Comparison of ENCODE assay signal across 8 cellular contexts in genomic region chr17:75843577-75844529, GRCh38. TPM values are rescaled to one million over a fixed set of nuclear protein-coding genes. Genes with fewer than 3 reads are reported as not detected.
A peak's percentile ranks its signal among the peaks of the same experiment; 100 is the strongest.
DNase-seq lines count a peak whose midpoint lies in the region; ATAC-seq, FAIRE-seq and TF ChIP-seq lines count a peak whose summit lies in the region.

UNC13D (minus strand) TSS chr17:75844404; CDS start chr17:75844337, 67 bp downstream.

- peak within 1 kb of the TSS; percentile 69; the same call in 1 of the 2 replicates for H2BK5ac ChIP-seq in H1 (ENCODE audit: low read depth, low read length)

- H3K9ac ChIP-seq in HUES6 (ENCODE audit: low read length) = peak within 1 kb of the TSS; percentile 8
- H3K9ac ChIP-seq in H1 (replicated peaks in 1 of 4; ENCODE audit: extremely low read depth in 1 of 4, low read depth in 3 of 4, low read length in 3 of 4) = no peak within 1 kb of the TSS

- H3K23me2 ChIP-seq in H1 (ENCODE audit: low read depth, low read length) = no peaks in the 10 kb centered on the region

- no peaks in the 10 kb centered on the region for H3K9me3 Mint-ChIP-seq in CD8-positive, alpha-beta memory T cell
- H3K9me3 Mint-ChIP-seq in osteocyte (ENCODE audit: unreplicated experiment) = no peaks in the 10 kb centered on the region

- H4K91ac ChIP-seq in H1 (replicated peaks; ENCODE audit: insufficient read length, low read length) = no peak within 1 kb of the TSS

- H3K27me3 ChIP-seq in CD8-positive, alpha-beta memory T cell (ENCODE audit: insufficient read depth, low read length, poor library complexity, severe bottlenecking) = no peaks in the 10 kb centered on the region
- H3K27me3 ChIP-seq in HUES6 (ENCODE audit: control insufficient read depth, insufficient read depth, low read length) (no peaks in the 10 kb centered on the region), H1 (replicated peaks in 1 of 4; ENCODE audit: control insufficient read depth in 3 of 4, extremely low read depth in 1 of 4, insufficient read depth in 3 of 4, low read length in 3 of 4) (no peaks in the 10 kb centered on the region)

- H2AK5ac ChIP-seq in H1 (ENCODE audit: low read depth, low read length) = no peak within 1 kb of the TSS

- TF ChIP-seq CTCF in H1 (IDR thresholded peaks at IDR 0.05; ENCODE audit: control extremely low read depth in 1 of 3, insufficient read depth in 1 of 3, low read depth in 1 of 3, low read length in 3 of 3) = no peak
- no peak for TF ChIP-seq CTCF in osteocyte (IDR thresholded peaks at IDR 0.05)

- peak within 1 kb of the TSS; percentile 95 for H3K18ac ChIP-seq in H1 (ENCODE audit: extremely low read depth, low read length)

- H2BK15ac ChIP-seq in H1 (ENCODE audit: low read length) = no peak within 1 kb of the TSS; the same call in 1 of the 2 replicates

- TF ChIP-seq EP300 in H1 (IDR thresholded peaks at IDR 0.05; ENCODE audit: borderline replicate concordance in 1 of 2, low read depth in 2 of 2, low read length in 2 of 2) = no peak

- H3K14ac ChIP-seq in H1 (ENCODE audit: insufficient read length) = no peak within 1 kb of the TSS

- H3K27ac ChIP-seq in CD8-positive, alpha-beta memory T cell (ENCODE audit: low read depth, low read length) = peak within 1 kb of the TSS; percentile 89
- H3K27ac ChIP-seq in HUES6 (ENCODE audit: low read depth, low read length) (peak within 1 kb of the TSS; percentile 53; the same call in 1 of the 2 replicates), H1 (ENCODE audit: low read depth, low read length) (no peak within 1 kb of the TSS)

- no peaks in the 10 kb centered on the region for H3K27me3 Mint-ChIP-seq in CD8-positive, alpha-beta memory T cell
- H3K27me3 Mint-ChIP-seq in osteocyte (ENCODE audit: unreplicated experiment) = no peaks in the 10 kb centered on the region

- H4K8ac ChIP-seq in H1 (ENCODE audit: extremely low read depth, insufficient read depth, low read length) = peak within 1 kb of the TSS; percentile 51; the same call in 1 of the 2 replicates

- CTCF ChIA-PET in CD8-positive, alpha-beta memory T cell (lab: Charles Lee) = interaction anchor here (0.6 to 5.6 kb wide), 14 partner anchors 10 to 96 kb away, joined by 3 to 38 read pairs (median 5); partner anchors contain the start of genes GALK1, TRIM65, UNK and WBP2
- CTCF ChIA-PET in H1 (lab: Charles Lee; ENCODE audit: partially characterized antibody) = interaction anchor here (1.1 to 27.2 kb wide), 5 partner anchors 9 to 60 kb away, joined by 3 to 563 read pairs (median 7); partner anchors contain the start of genes UNK and WBP2

- peak; percentile 55 to 84 (median 69) for DNase-seq in CD8-positive, alpha-beta memory T cell
- DNase-seq in activated CD4-positive, alpha-beta T cell treated with anti-CD3 and anti-CD28 coated beads, Interleukin-2, amount 50 U/mL, for 1 hour = peak; percentile 58
- DNase-seq in H1 (ENCODE audit: low read depth in 1 of 2, low spot score in 2 of 2) (no peak), osteocyte (ENCODE audit: extremely low spot score, unreplicated experiment) (peak; percentile 81), COLO668 (lab: John Stamatoyannopoulos, UW; ENCODE audit: unreplicated experiment) (no peak)

- peak within 1 kb of the TSS; percentile 39; the same call in 1 of the 2 replicates for H2BK12ac ChIP-seq in H1 (ENCODE audit: low read depth, low read length)

- no peak within 1 kb of the TSS for H3K4ac ChIP-seq in H1 (replicated peaks; ENCODE audit: insufficient read length, low read depth, low read length)

- TF ChIP-seq POLR2A in H1 (IDR thresholded peaks at IDR 0.05; ENCODE audit: control extremely low read depth in 1 of 2, low read depth in 2 of 2, low read length in 2 of 2) = no peak

- peaks cover 35% of the 10 kb centered on the region for H3K4me1 ChIP-seq in CD8-positive, alpha-beta memory T cell (ENCODE audit: insufficient read depth, low read length)
- H3K4me1 ChIP-seq in HUES6 (ENCODE audit: control insufficient read depth, insufficient read depth, low read length) = peaks cover 27% of the 10 kb centered on the region
- H3K4me1 ChIP-seq in H1 (replicated peaks in 1 of 4; ENCODE audit: control insufficient read depth in 3 of 4, insufficient read depth in 4 of 4, low read length in 3 of 4) = peaks cover 0 to 8% (median 6%) of the 10 kb centered on the region in 4 experiments; a peak in 4 of 7 replicates

- H4K20me1 ChIP-seq in H1 (replicated peaks in 1 of 2; ENCODE audit: control insufficient read depth in 1 of 2, insufficient read depth in 2 of 2, low read length in 2 of 2) = peaks cover 4 to 5% of the 10 kb centered on the region in 2 experiments

- no peak for TF ChIP-seq RAD21 in H1 (IDR thresholded peaks at IDR 0.05 in 1 of 2, conservative IDR thresholded peaks at IDR 0.05 in 1 of 2; ENCODE audit: low read depth in 2 of 2, low read length in 2 of 2)

- no peak within 1 kb of the TSS for H3K4me2 ChIP-seq in H1 (ENCODE audit: insufficient read depth in 1 of 2, low read depth in 2 of 2, low read length in 2 of 2)

- H3K9me3 ChIP-seq in CD8-positive, alpha-beta memory T cell (ENCODE audit: low read length) = no peaks in the 10 kb centered on the region
- H3K9me3 ChIP-seq in HUES6 (ENCODE audit: control insufficient read depth, insufficient read depth, low read depth, low read length) (no peaks in the 10 kb centered on the region), H1 (ENCODE audit: insufficient read depth in 2 of 2, low read depth in 1 of 2, low read length in 1 of 2) (no peaks in the 10 kb centered on the region)

- peak within 1 kb of the TSS; percentile 91 to 98 (median 93) for H3K4me3 Mint-ChIP-seq in CD8-positive, alpha-beta memory T cell
- H3K4me3 Mint-ChIP-seq in osteocyte (ENCODE audit: unreplicated experiment) = no peak within 1 kb of the TSS

- H4K5ac ChIP-seq in H1 (ENCODE audit: insufficient read length, low read depth, low read length) = no peak within 1 kb of the TSS

- WGBS in H1 (ENCODE audit: extremely low coverage in 1 of 2, insufficient coverage in 1 of 2, insufficient read length in 1 of 2, insufficient replicate concordance in 2 of 2, low coverage in 1 of 2, low lambda C conversion rate in 2 of 2, missing lambda C conversion rate in 1 of 2), 2 experiments = 87% methylated on average over 27 of the region's 35 CpGs; no CpG with 5 or more reads in 1 of the 2 experiments

- H3K36me3 Mint-ChIP-seq in CD8-positive, alpha-beta memory T cell = peaks cover 3 to 70% (median 6%) of the 10 kb centered on the region in 3 donors
- peaks cover 19% of the 10 kb centered on the region for H3K36me3 Mint-ChIP-seq in osteocyte (ENCODE audit: unreplicated experiment)

- H2AFZ ChIP-seq in H1 (ENCODE audit: low read length) = no peak within 1 kb of the TSS

- no peak for FAIRE-seq in H1 (lab: Jason Lieb, UNC)

- H2BK20ac ChIP-seq in H1 (ENCODE audit: low read length) = no peak within 1 kb of the TSS

- no peaks in the 10 kb centered on the region for H3K79me2 ChIP-seq in H1 (ENCODE audit: control insufficient read depth in 1 of 2, insufficient read depth in 2 of 2, low read length in 2 of 2)

- H3K4me1 Mint-ChIP-seq in CD8-positive, alpha-beta memory T cell = peaks cover 16 to 39% (median 16%) of the 10 kb centered on the region in 3 donors
- peaks cover 23% of the 10 kb centered on the region for H3K4me1 Mint-ChIP-seq in osteocyte (ENCODE audit: unreplicated experiment)

- H3K36me3 ChIP-seq in CD8-positive, alpha-beta memory T cell (ENCODE audit: insufficient read depth, low read length) = peaks cover 31% of the 10 kb centered on the region
- H3K36me3 ChIP-seq in HUES6 (ENCODE audit: control insufficient read depth, insufficient read depth, low read length) (peaks cover 29% of the 10 kb centered on the region), H1 (ENCODE audit: control insufficient read depth in 2 of 4, insufficient read depth in 4 of 4, low read length in 3 of 4) (peaks cover 2 to 18% (median 17%) of the 10 kb centered on the region in 4 experiments; a peak in 6 of 8 replicates)

- POLR2A ChIA-PET in CD8-positive, alpha-beta memory T cell (lab: Charles Lee) = interaction anchor here (0.7 to 4.9 kb wide), 16 partner anchors 10 to 91 kb away, joined by 3 to 61 read pairs (median 6); partner anchors contain the start of genes TRIM65, UNK and WBP2
- POLR2A ChIA-PET in H1 (lab: Charles Lee; ENCODE audit: partially characterized antibody) = interaction anchor here (1.0 to 4.3 kb wide), 5 partner anchors 11 to 41 kb away, joined by 3 to 36 read pairs (median 5); partner anchors contain the start of genes TRIM47 and WBP2

- H3K56ac ChIP-seq in H1 (replicated peaks; ENCODE audit: insufficient read length, low read depth, low read length) = no peak within 1 kb of the TSS

- ATAC-seq in HG03378 (IDR thresholded peaks at IDR 0.05; ENCODE audit: unreplicated experiment) (no peak), GM21526 (IDR thresholded peaks at IDR 0.05; ENCODE audit: low FRiP score, unreplicated experiment) (no peak)

- no peak within 1 kb of the TSS for H3K23ac ChIP-seq in H1 (ENCODE audit: insufficient read length)

- H3K27ac Mint-ChIP-seq in CD8-positive, alpha-beta memory T cell = peak within 1 kb of the TSS; percentile 94 to 97 (median 96)
- H3K27ac Mint-ChIP-seq in osteocyte (ENCODE audit: unreplicated experiment) = peak within 1 kb of the TSS; percentile 85

- peak within 1 kb of the TSS; percentile 91 for H3K4me3 ChIP-seq in CD8-positive, alpha-beta memory T cell (ENCODE audit: low read length)
- no peak within 1 kb of the TSS for H3K4me3 ChIP-seq in HUES6 (ENCODE audit: low read depth, low read length)
- H3K4me3 ChIP-seq in H1 (ENCODE audit: extremely low read depth in 1 of 4, insufficient read depth in 2 of 4, low read depth in 3 of 4, low read length in 4 of 4) = no peak within 1 kb of the TSS

- H3K79me1 ChIP-seq in H1 (ENCODE audit: low read depth, low read length) = no peaks in the 10 kb centered on the region

- no peak within 1 kb of the TSS for H2BK120ac ChIP-seq in H1 (replicated peaks; ENCODE audit: low read depth, low read length)

TF ChIP-seq in H1, 55 proteins besides CTCF, POLR2A, EP300 and RAD21 (continues in another document):
- no peak for TF ChIP-seq HDAC6 (IDR thresholded peaks at IDR 0.05; ENCODE audit: low read depth, low read length)
- no peak for TF ChIP-seq SP2 (IDR thresholded peaks at IDR 0.05; ENCODE audit: low read length)
- TF ChIP-seq BCL11A (IDR thresholded peaks at IDR 0.05; ENCODE audit: low read depth in 2 of 2, low read length in 2 of 2) = no peak
- TF ChIP-seq MAFK (IDR thresholded peaks at IDR 0.05; ENCODE audit: low read depth, low read length) = no peak
- TF ChIP-seq EGR1 (IDR thresholded peaks at IDR 0.05; ENCODE audit: borderline replicate concordance, low read depth, low read length) = no peak

RNA-seq across cellular contexts. Expression of gene UNC13D, which starts in this region (rescaled TPM):
- total RNA-seq in CD8-positive, alpha-beta memory T cell = 100 to 1,000 TPM; 143 to 154 TPM
- 90.3 TPM for polyA plus RNA-seq in CD8-positive, alpha-beta memory T cell
- 7.5 and 8.4 TPM in 2 replicates for total RNA-seq in H1 (2021; fragmentation: NEBNext Ultra II Directional; extraction: Animal tissue kit (Norgen Biotek cat#: 25700))
- polyA plus RNA-seq in H1 (2011; rRNA removed) = 3.6 and 5.2 TPM in 2 replicates
- 77.7 TPM for polyA plus RNA-seq in H1 (2011; cell fraction: cytosol; rRNA removed)
- polyA plus RNA-seq in H1 (2011; cell fraction: nucleus; rRNA removed) = 15.5 TPM
- polyA plus RNA-seq in H1 (2012, experiment 1 of 2) = 4.1 to 10.3 TPM (median 7.8 TPM) in 4 replicates
- polyA plus RNA-seq in H1 (2012, experiment 2 of 2) = 1.9 TPM
- polyA plus RNA-seq in H1 (2013, experiment 1 of 2) = 3.7 TPM
- polyA plus RNA-seq in H1 (2013, experiment 2 of 2) = 4.2 TPM
- 1.9 and 2.0 TPM in 2 replicates for polyA minus RNA-seq in H1 (2011; rRNA and poly(A)+ RNA removed)
- polyA minus RNA-seq in H1 (2011; cell fraction: cytosol; rRNA and poly(A)+ RNA removed) = 3.7 TPM
- 3.7 TPM for polyA minus RNA-seq in H1 (2011; cell fraction: nucleus; rRNA and poly(A)+ RNA removed)
- total RNA-seq in osteocyte = 3.3 and 3.6 TPM in 2 replicates

Comparison
In these comparisons a context has a peak if more than half of its experiments do, and no peak if none do; other contexts are left out.
1. RNA of gene UNC13D (total RNA-seq): 143 to 154 TPM in CD8-positive, alpha-beta memory T cell; 7.5 to 8.4 TPM in H1 and 3.3 to 3.6 TPM in osteocyte; every median in the first group is over 10 times any median in the second.
2. DNase-seq: peak in CD8-positive, alpha-beta memory T cell (5 of 5), activated CD4-positive, alpha-beta T cell treated with anti-CD3 and anti-CD28 coated beads, Interleukin-2, amount 50 U/mL, for 1 hour (single experiment) and osteocyte (single experiment); none in H1 (0 of 2) and COLO668 (single experiment).